ENCODE assay signal across 23 cellular contexts in genomic region chr18:54020346-54020745, GRCh38.
DNase-seq lines count a peak whose midpoint lies in the region; ATAC-seq and TF ChIP-seq lines count a peak whose summit lies in the region.
"Had no signal": no experiment of that assay in that cellular context is flagged by ENCODE, and none has a peak within 500 bp of the region (broad histone marks: within the 10 kb centered on the region; RNA-seq: fewer than 3 reads in every experiment).

No MANE protein-coding gene starts in this region.

- TF ChIP-seq CTCF in AG10803 (conservative IDR thresholded peaks at IDR 0.05; ENCODE audit: low read length), result no peak; the same call in 1 of the 2 replicates

- ATAC-seq in T-helper 17 cell (no peak), HG03139 (IDR thresholded peaks at IDR 0.05; ENCODE audit: unreplicated experiment) (no peak)
- ATAC-seq: HCT116, K562 had no signal

- peaks cover 2% of the 10 kb centered on the region for H3K27me3 Mint-ChIP-seq in activated T-cell treated with anti-CD3 and anti-CD28 coated beads, Interleukin-2, amount 50 U/mL, for 24 hours
- no peaks in the 10 kb centered on the region for H3K27me3 Mint-ChIP-seq in T-helper 17 cell

- no peaks in the 10 kb centered on the region for H3K9me3 Mint-ChIP-seq in activated T-cell treated with anti-CD3 and anti-CD28 coated beads, Interleukin-2, amount 50 U/mL, for 24 hours
- H3K9me3 Mint-ChIP-seq: CD8-positive, alpha-beta memory T cell had no signal

- no peaks in the 10 kb centered on the region for H3K36me3 ChIP-seq in adipocyte (ENCODE audit: control insufficient read depth, insufficient read depth, low read length, severe bottlenecking)

- peaks cover 1% of the 10 kb centered on the region for H3K4me1 Mint-ChIP-seq in activated T-cell treated with anti-CD3 and anti-CD28 coated beads, Interleukin-2, amount 50 U/mL, for 24 hours (ENCODE audit: low read depth)
- peaks cover 2% of the 10 kb centered on the region for H3K4me1 Mint-ChIP-seq in T-helper 17 cell
- H3K4me1 Mint-ChIP-seq: CD8-positive, alpha-beta memory T cell had no signal

- no peaks in the 10 kb centered on the region for H3K4me1 ChIP-seq in adipocyte (ENCODE audit: control insufficient read depth, insufficient read depth, low read length)

- H3K27me3 ChIP-seq in adipocyte (replicated peaks; ENCODE audit: control insufficient read depth, insufficient read depth, low read length), result no peaks in the 10 kb centered on the region

- H3K27ac Mint-ChIP-seq in activated T-cell treated with anti-CD3 and anti-CD28 coated beads, Interleukin-2, amount 50 U/mL, for 24 hours, result no peak overlapping the region
- no peak overlapping the region for H3K27ac Mint-ChIP-seq in T-helper 17 cell
- H3K27ac Mint-ChIP-seq: CD8-positive, alpha-beta memory T cell had no signal

- no peaks in the 10 kb centered on the region for H3K9me3 ChIP-seq in adipocyte (ENCODE audit: control insufficient read depth, low read length)
- H3K9me3 ChIP-seq in T-helper 17 cell (ENCODE audit: control insufficient read depth, low read length, poor library complexity, severe bottlenecking), result no peaks in the 10 kb centered on the region

- no peak overlapping the region for H3K9ac ChIP-seq in adipocyte (ENCODE audit: low read length)
- H3K9ac ChIP-seq: GM23248 had no signal

- no peak overlapping the region for H3K4me3 Mint-ChIP-seq in activated T-cell treated with anti-CD3 and anti-CD28 coated beads, Interleukin-2, amount 50 U/mL, for 24 hours
- H3K4me3 Mint-ChIP-seq in T-helper 17 cell, result no peak overlapping the region
- H3K4me3 Mint-ChIP-seq: CD8-positive, alpha-beta memory T cell had no signal

- DNase-seq in AG10803 (ENCODE audit: low read depth), result peak; percentile 33
- DNase-seq in adipocyte (ENCODE audit: low read depth), result peak; percentile 75
- DNase-seq in dedifferentiated amniotic fluid mesenchymal stem cell (ENCODE audit: extremely low spot score), result peak; percentile 67
- DNase-seq in iris pigment epithelial cell (ENCODE audit: low read depth), result peak; percentile 43
- DNase-seq in activated T-cell treated with anti-CD3 and anti-CD28 coated beads, Interleukin-2, amount 50 U/mL, for 24 hours, result no peak
- no peak for DNase-seq in NCI-H1092 (lab: John Stamatoyannopoulos, UW)
- no peak for DNase-seq in T-helper 17 cell
- DNase-seq: C1 segment of cervical spinal cord; CD8-positive, alpha-beta memory T cell; DMS79; MV-4-11; NCI-H1417 treated with DMSO at 0.1 percent for 48 hours; NCI-H187 treated with DMSO at 0.1 percent for 48 hours; NCI-H2227 treated with DMSO at 0.1 percent for 48 hours; NCI-H524; NCI-H82; OCI-M1; Right ventricle myocardium superior had no signal

- no peaks in the 10 kb centered on the region for H3K36me3 Mint-ChIP-seq in activated T-cell treated with anti-CD3 and anti-CD28 coated beads, Interleukin-2, amount 50 U/mL, for 24 hours (ENCODE audit: low read depth)
- H3K36me3 Mint-ChIP-seq in T-helper 17 cell (ENCODE audit: low read depth), result peaks cover 2% of the 10 kb centered on the region
- H3K36me3 Mint-ChIP-seq: CD8-positive, alpha-beta memory T cell had no signal

- H3K4me3 ChIP-seq in AG10803 (ENCODE audit: low read length) (no peak overlapping the region), adipocyte (ENCODE audit: low read length) (no peak overlapping the region)
- H3K4me3 ChIP-seq: GM23248, K562, SK-N-MC had no signal

Comparison
In these comparisons a context has a peak if more than half of its experiments do, and no peak if none do; other contexts are left out.
1. DNase-seq: peak in AG10803 (single experiment), adipocyte (single experiment), dedifferentiated amniotic fluid mesenchymal stem cell (single experiment) and iris pigment epithelial cell (single experiment); none in activated T-cell treated with anti-CD3 and anti-CD28 coated beads, Interleukin-2, amount 50 U/mL, for 24 hours (single experiment), NCI-H1092 (single experiment) and T-helper 17 cell (0 of 3).